41 cellular contexts compared by ENCODE assay signal in the genomic region with DNA sequence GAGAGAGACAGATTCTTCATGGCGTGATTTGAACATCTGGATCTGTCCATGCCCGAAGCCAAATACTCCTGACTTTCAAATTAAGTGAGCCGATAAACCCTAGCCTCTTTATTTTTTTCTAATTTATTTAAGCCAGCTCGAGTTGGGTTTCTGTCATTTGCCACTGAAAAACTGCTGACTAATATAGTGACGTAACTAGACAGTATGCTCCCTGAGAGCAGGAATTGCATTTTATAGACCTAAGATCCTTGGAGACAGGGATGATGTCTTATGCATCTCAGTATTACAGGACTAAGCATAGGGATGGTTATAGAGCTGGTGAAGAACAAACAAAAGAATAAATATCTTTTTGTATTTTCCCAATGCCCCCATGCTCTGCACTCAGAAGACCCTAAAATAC. TPM values are rescaled to one million over a fixed set of nuclear protein-coding genes. Genes with fewer than 3 reads are reported as not detected.
"Had no signal": no experiment of that assay in that cellular context is flagged by ENCODE, and none has a peak within 500 bp of the region (broad histone marks: within the 10 kb centered on the region; RNA-seq: fewer than 3 reads in every experiment).

No MANE protein-coding gene starts in this region.

- H3K9me3 ChIP-seq: adrenal gland, ascending aorta, body of pancreas, breast epithelium had no signal

- H3K9me3 Mint-ChIP-seq: activated naive CD8-positive, alpha-beta T cell treated with anti-CD3 and anti-CD28 coated beads, Interleukin-2, amount 50 U/mL, for 24 hours; activated T-cell treated with anti-CD3 and anti-CD28 coated beads, Interleukin-2, amount 50 U/mL, for 4 hours; activated T-helper 1 cell treated with anti-CD3 and anti-CD28 coated beads, Interleukin-12 subunit alpha, Interleukin-12 subunit beta, Interleukin-2, Interleukin-4 antibody, amounts not matched to agents 30 ng/mL and 10 ng/mL and 1 ng/mL, durations not matched to agents 14 hours and 24 hours and 36 hours; activated T-helper 2 cell treated with anti-CD3 and anti-CD28 coated beads, Interferon-gamma antibody, Interleukin-2, Interleukin-4, amounts not matched to agents 10 μg/mL and 5 μg/mL and 100 μg/mL, durations not matched to agents 14 hours and 24 hours and 36 hours; central memory CD8-positive, alpha-beta T cell had no signal

- H3K4me1 ChIP-seq: adrenal gland, ascending aorta, body of pancreas, breast epithelium had no signal

- H3K36me3 Mint-ChIP-seq: activated naive CD4-positive, alpha-beta T cell treated with anti-CD3 and anti-CD28 coated beads, Interleukin-2, amount 10 ng/mL, durations not matched to agents 7 days and 5 days had no signal

- H3K36me3 ChIP-seq: adrenal gland, ascending aorta, brain microvascular endothelial cell, breast epithelium, cardiac muscle cell had no signal

- ATAC-seq: activated naive CD4-positive, alpha-beta T cell treated with anti-CD3 and anti-CD28 coated beads, Interleukin-2, amount 50 U/mL, for 72 hours; activated naive CD8-positive, alpha-beta T cell treated with anti-CD3 and anti-CD28 coated beads, Interleukin-2, amount 50 U/mL, for 24 hours; activated T-cell treated with anti-CD3 and anti-CD28 coated beads, Interleukin-2, amount 50 U/mL, for 4 hours; activated T-cell treated with anti-CD3 and anti-CD28 coated beads, Interleukin-2, amount 50 U/mL, for 72 hours; activated T-helper 17 cell treated with anti-CD3 and anti-CD28 coated beads, Interleukin-2, amount 50 U/mL, for 72 hours; body of pancreas had no signal

- H3K4me3 Mint-ChIP-seq: activated naive CD4-positive, alpha-beta T cell treated with anti-CD3 and anti-CD28 coated beads for 36 hours; activated naive CD4-positive, alpha-beta T cell treated with anti-CD3 and anti-CD28 coated beads, Interleukin-2, amount 10 ng/mL, durations not matched to agents 7 days and 5 days; activated naive CD4-positive, alpha-beta T cell treated with anti-CD3 and anti-CD28 coated beads, Interleukin-2, amount 50 U/mL, for 24 hours; activated naive CD8-positive, alpha-beta T cell; activated naive CD8-positive, alpha-beta T cell treated with anti-CD3 and anti-CD28 coated beads for 36 hours; activated naive CD8-positive, alpha-beta T cell treated with anti-CD3 and anti-CD28 coated beads, Interleukin-2, amount 10 ng/mL, durations not matched to agents 7 days and 5 days; activated naive CD8-positive, alpha-beta T cell treated with anti-CD3 and anti-CD28 coated beads, Interleukin-2, amount 50 U/mL, for 24 hours; activated T-cell treated with anti-CD3 and anti-CD28 coated beads, Interleukin-2, amount 50 U/mL, for 24 hours; activated T-cell treated with anti-CD3 and anti-CD28 coated beads, Interleukin-2, amount 50 U/mL, for 4 hours; activated T-cell treated with anti-CD3 and anti-CD28 coated beads, Interleukin-2, amount 50 U/mL, for 72 hours; activated T-helper 1 cell treated with anti-CD3 and anti-CD28 coated beads, Interleukin-12 subunit alpha, Interleukin-12 subunit beta, Interleukin-2, Interleukin-4 antibody, amounts not matched to agents 30 ng/mL and 10 ng/mL and 1 ng/mL, durations not matched to agents 14 hours and 24 hours and 36 hours; activated T-helper 17 cell treated with anti-CD3 and anti-CD28 coated beads, Interleukin-2, amount 50 U/mL, for 72 hours; brain; central memory CD8-positive, alpha-beta T cell had no signal

- H3K27ac ChIP-seq: adrenal gland, ascending aorta, body of pancreas, brain microvascular endothelial cell, breast epithelium, cardiac muscle cell had no signal

- H3K4me3 ChIP-seq: adrenal gland, ascending aorta, body of pancreas, breast epithelium, cardiac muscle cell had no signal

- FAIRE-seq: astrocyte had no signal

- H3K27ac Mint-ChIP-seq: activated naive CD4-positive, alpha-beta T cell treated with anti-CD3 and anti-CD28 coated beads for 36 hours; activated naive CD4-positive, alpha-beta T cell treated with anti-CD3 and anti-CD28 coated beads, Interleukin-2, amount 10 ng/mL, durations not matched to agents 7 days and 5 days; activated naive CD4-positive, alpha-beta T cell treated with anti-CD3 and anti-CD28 coated beads, Interleukin-2, amount 50 U/mL, for 24 hours; activated naive CD4-positive, alpha-beta T cell treated with anti-CD3 and anti-CD28 coated beads, Interleukin-2, amount 50 U/mL, for 72 hours; activated naive CD8-positive, alpha-beta T cell; activated naive CD8-positive, alpha-beta T cell treated with anti-CD3 and anti-CD28 coated beads for 36 hours; activated naive CD8-positive, alpha-beta T cell treated with anti-CD3 and anti-CD28 coated beads, Interleukin-2, amount 10 ng/mL, durations not matched to agents 7 days and 5 days; activated naive CD8-positive, alpha-beta T cell treated with anti-CD3 and anti-CD28 coated beads, Interleukin-2, amount 50 U/mL, for 24 hours; activated T-cell treated with anti-CD3 and anti-CD28 coated beads, Interleukin-2, amount 50 U/mL, for 24 hours; activated T-cell treated with anti-CD3 and anti-CD28 coated beads, Interleukin-2, amount 50 U/mL, for 72 hours; activated T-helper 1 cell treated with anti-CD3 and anti-CD28 coated beads, Interleukin-12 subunit alpha, Interleukin-12 subunit beta, Interleukin-2, Interleukin-4 antibody, amounts not matched to agents 30 ng/mL and 10 ng/mL and 1 ng/mL, durations not matched to agents 14 hours and 24 hours and 36 hours; activated T-helper 17 cell treated with anti-CD3 and anti-CD28 coated beads, Interleukin-2, amount 50 U/mL, for 72 hours; activated T-helper 2 cell treated with anti-CD3 and anti-CD28 coated beads, Interferon-gamma antibody, Interleukin-2, Interleukin-4, amounts not matched to agents 10 μg/mL and 5 μg/mL and 100 μg/mL, durations not matched to agents 14 hours and 24 hours and 36 hours; brain had no signal

- DNase-seq: activated effector memory CD4-positive, alpha-beta T cell treated with anti-CD3 and anti-CD28 coated beads, Interleukin-2, amount 50 U/mL, for 16 hours; activated effector memory CD4-positive, alpha-beta T cell treated with Interleukin-2 at 50 U/mL for 16 hours; activated gamma-delta T cell; activated gamma-delta T cell treated with Interleukin-2 at 50 U/mL for 16 hours; activated naive CD4-positive, alpha-beta T cell; activated naive CD4-positive, alpha-beta T cell treated with anti-CD3 and anti-CD28 coated beads for 36 hours; activated naive CD4-positive, alpha-beta T cell treated with anti-CD3 and anti-CD28 coated beads, Interleukin-2, amount 10 ng/mL, durations not matched to agents 7 days and 5 days; activated naive CD4-positive, alpha-beta T cell treated with anti-CD3 and anti-CD28 coated beads, Interleukin-2, amount 50 U/mL, for 16 hours; activated naive CD4-positive, alpha-beta T cell treated with Interleukin-2 at 50 U/mL for 16 hours; activated naive CD8-positive, alpha-beta T cell treated with anti-CD3 and anti-CD28 coated beads for 36 hours; activated naive CD8-positive, alpha-beta T cell treated with anti-CD3 and anti-CD28 coated beads, Interleukin-2, amount 10 ng/mL, durations not matched to agents 7 days and 5 days; activated naive CD8-positive, alpha-beta T cell treated with anti-CD3 and anti-CD28 coated beads, Interleukin-2, amount 50 U/mL, for 24 hours; activated T-cell treated with anti-CD3 and anti-CD28 coated beads, Interleukin-2, amount 50 U/mL, for 24 hours; activated T-cell treated with anti-CD3 and anti-CD28 coated beads, Interleukin-2, amount 50 U/mL, for 4 hours; activated T-cell treated with anti-CD3 and anti-CD28 coated beads, Interleukin-2, amount 50 U/mL, for 48 hours; activated T-cell treated with anti-CD3 and anti-CD28 coated beads, Interleukin-2, amount 50 U/mL, for 72 hours; adrenal gland; amniotic stem cell; amygdala; anterior cingulate cortex; aorta; body of pancreas; brain microvascular endothelial cell; caudate nucleus; central memory CD4-positive, alpha-beta T cell; cerebellar nuclear complex had no signal

RNA-seq across cellular contexts. Expression of a gene that starts 4.6 kb away (rescaled TPM):
- total RNA-seq: activated naive CD4-positive, alpha-beta T cell treated with anti-CD3 and anti-CD28 coated beads for 36 hours; activated naive CD4-positive, alpha-beta T cell treated with anti-CD3 and anti-CD28 coated beads, Interleukin-2, amount 50 U/mL, for 72 hours; activated naive CD8-positive, alpha-beta T cell treated with anti-CD3 and anti-CD28 coated beads for 36 hours; activated naive CD8-positive, alpha-beta T cell treated with anti-CD3 and anti-CD28 coated beads, Interleukin-2, amount 10 ng/mL, durations not matched to agents 7 days and 5 days; activated T-cell treated with anti-CD3 and anti-CD28 coated beads, Interleukin-2, amount 50 U/mL, for 4 hours; activated T-cell treated with anti-CD3 and anti-CD28 coated beads, Interleukin-2, amount 50 U/mL, for 72 hours; activated T-helper 1 cell treated with anti-CD3 and anti-CD28 coated beads, Interleukin-12 subunit alpha, Interleukin-12 subunit beta, Interleukin-2, Interleukin-4 antibody, amounts not matched to agents 30 ng/mL and 10 ng/mL and 1 ng/mL, durations not matched to agents 14 hours and 24 hours and 36 hours; activated T-helper 17 cell treated with anti-CD3 and anti-CD28 coated beads, Interleukin-2, amount 50 U/mL, for 72 hours; activated T-helper 2 cell treated with anti-CD3 and anti-CD28 coated beads, Interferon-gamma antibody, Interleukin-2, Interleukin-4, amounts not matched to agents 10 μg/mL and 5 μg/mL and 100 μg/mL, durations not matched to agents 14 hours and 24 hours and 36 hours; aorta; ascending aorta; breast epithelium; bronchial epithelial cell; cardiac muscle cell; cardiac septum; chondrocyte had no signal
